Comparison of ENCODE assay signal across 18 cellular contexts in the genomic region with DNA sequence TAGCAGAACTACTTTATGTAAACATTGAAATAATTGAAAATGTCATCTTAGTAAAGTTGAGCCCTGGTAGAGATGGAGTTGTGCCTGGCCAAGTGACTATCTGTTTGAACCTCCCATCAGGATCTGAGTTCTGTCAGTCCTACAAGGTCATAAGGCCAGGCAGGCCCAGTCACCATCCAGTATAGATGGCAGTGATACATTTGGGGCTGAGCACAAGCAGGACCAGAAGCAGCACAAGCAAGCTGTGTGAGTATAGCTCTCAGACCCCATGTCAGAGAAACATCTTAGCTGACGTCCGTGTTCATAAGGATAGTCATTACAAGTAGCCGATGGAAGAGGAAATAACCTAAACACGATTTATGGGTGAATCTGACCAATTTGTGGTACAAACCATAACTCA.
"Had no signal": no experiment of that assay in that cellular context is flagged by ENCODE, and none has a peak within 500 bp of the region (broad histone marks: within the 10 kb centered on the region; RNA-seq: fewer than 3 reads in every experiment).

No MANE protein-coding gene starts in this region.

- H3K27me3 ChIP-seq: colonic mucosa, left lung, sigmoid colon, stomach, transverse colon had no signal

- DNase-seq: colonic mucosa; effector CD8-positive, alpha-beta T cell; foreskin melanocyte; islet precursor cell; left lung; mesendoderm; naive B cell; psoas muscle; retina; sigmoid colon; stimulated activated CD4-positive, alpha-beta T cell treated with anti-CD3 and anti-CD28 coated beads, Interleukin-12 subunit alpha, Interleukin-12 subunit beta, amount 100 ng/mL, for 4 hours; stimulated activated naive CD4-positive, alpha-beta T cell; stomach; substantia nigra; transverse colon had no signal

- H3K36me3 ChIP-seq: colonic mucosa, left lung, sigmoid colon, stomach, thoracic aorta, transverse colon had no signal

- H3K4me1 ChIP-seq: colonic mucosa, left lung, stomach had no signal

- H3K27ac ChIP-seq: colonic mucosa, left lung, psoas muscle, sigmoid colon, skin epidermis, stomach, thoracic aorta, transverse colon had no signal

- H3K9me3 ChIP-seq: colonic mucosa, left lung, psoas muscle, sigmoid colon, stomach, thoracic aorta, transverse colon had no signal

- H3K4me3 ChIP-seq: colonic mucosa, left lung, lung, psoas muscle, sigmoid colon, skin epidermis, stomach, thoracic aorta, transverse colon had no signal
